17 cellular contexts compared by ENCODE assay signal in the genomic region with DNA sequence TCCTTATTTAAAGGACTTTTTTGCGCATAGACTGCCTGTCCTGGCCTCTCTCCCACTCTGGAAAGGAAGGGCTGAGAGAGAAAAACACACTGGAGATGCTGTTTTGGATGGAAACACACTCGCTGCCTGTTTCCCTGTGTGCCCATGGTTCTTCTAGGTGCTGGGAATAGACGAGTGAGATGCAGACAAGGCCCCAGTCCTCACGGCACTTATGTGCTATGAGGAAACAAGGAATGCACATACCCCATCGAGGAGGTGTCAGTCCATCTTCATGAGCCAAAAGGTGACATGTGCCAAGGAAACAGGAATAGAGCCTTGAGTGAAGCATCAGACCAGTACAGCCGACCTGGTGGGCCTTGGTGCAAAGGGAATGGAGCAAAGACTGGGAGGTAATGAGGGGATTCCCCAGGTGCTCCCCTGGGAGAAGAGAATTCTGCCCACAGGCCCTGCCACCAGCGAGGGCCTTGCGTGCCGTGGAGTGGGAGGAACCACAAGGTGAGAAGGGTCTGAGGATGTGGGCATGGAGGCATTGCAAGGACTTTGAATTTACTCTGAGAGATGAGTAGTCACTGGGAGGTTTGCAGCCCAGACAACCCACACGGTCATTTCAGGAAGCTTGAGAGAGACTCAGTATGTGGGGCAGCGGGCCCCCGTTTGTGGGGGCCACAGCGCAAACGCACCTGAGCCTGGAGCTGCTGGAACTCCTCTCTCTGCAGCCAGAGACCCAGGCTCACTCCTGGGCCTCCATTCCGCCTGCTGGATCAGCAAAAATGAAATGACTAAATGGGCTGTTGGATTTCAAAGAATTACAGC.
A peak's percentile ranks its signal among the peaks of the same experiment; 100 is the strongest.
DNase-seq lines count a peak whose midpoint lies in the region; ATAC-seq and TF ChIP-seq lines count a peak whose summit lies in the region.
"Had no signal": no experiment of that assay in that cellular context is flagged by ENCODE, and none has a peak within 500 bp of the region (broad histone marks: within the 10 kb centered on the region; RNA-seq: fewer than 3 reads in every experiment).

No MANE protein-coding gene starts in this region.

- peaks cover 6% of the 10 kb centered on the region; the same call in 1 of the 2 replicates for H3K27me3 Mint-ChIP-seq in HFFc6 (ENCODE audit: insufficient read depth)

- H3K9me3 ChIP-seq in colonic mucosa (no peaks in the 10 kb centered on the region), mucosa of stomach (ENCODE audit: control insufficient read depth, low read length) (no peaks in the 10 kb centered on the region), thoracic aorta (no peaks in the 10 kb centered on the region)

- H3K27me3 ChIP-seq in colonic mucosa (no peaks in the 10 kb centered on the region), mucosa of stomach (ENCODE audit: control insufficient read depth, insufficient read depth, low read length) (no peaks in the 10 kb centered on the region), thoracic aorta (replicated peaks; ENCODE audit: insufficient read depth) (no peaks in the 10 kb centered on the region)
- H3K27me3 ChIP-seq: cardiac muscle cell had no signal

- H3K9me3 Mint-ChIP-seq in HFFc6: no peaks in the 10 kb centered on the region
- H3K9me3 Mint-ChIP-seq: activated naive CD4-positive, alpha-beta T cell treated with anti-CD3 and anti-CD28 coated beads for 36 hours had no signal

- H3K4me3 Mint-ChIP-seq in HFFc6: peak overlapping the region; percentile 43
- H3K4me3 Mint-ChIP-seq: activated naive CD4-positive, alpha-beta T cell treated with anti-CD3 and anti-CD28 coated beads for 36 hours had no signal

- TF ChIP-seq CTCF in HFFc6 (IDR thresholded peaks at IDR 0.05): no peak
- TF ChIP-seq CTCF in colonic mucosa (IDR thresholded peaks at IDR 0.05): no peak
- TF ChIP-seq CTCF in thoracic aorta (IDR thresholded peaks at IDR 0.05): no peak
- TF ChIP-seq CTCF in omental fat pad (IDR thresholded peaks at IDR 0.05): no peak

- no peaks in the 10 kb centered on the region for H3K4me1 ChIP-seq in colonic mucosa
- peaks cover 10% of the 10 kb centered on the region for H3K4me1 ChIP-seq in mucosa of stomach (ENCODE audit: control insufficient read depth, insufficient read depth, low read length)
- peaks cover 20 to 36% of the 10 kb centered on the region in 2 donors for H3K4me1 ChIP-seq in thoracic aorta (ENCODE audit: control insufficient read depth in 1 of 2, low read depth in 2 of 2)
- H3K4me1 ChIP-seq: parathyroid adenoma had no signal

- intact Hi-C loops in colonic mucosa (cut with DNase I): no loop called here

- H3K27ac Mint-ChIP-seq in HFFc6: peak overlapping the region; percentile 89
- H3K27ac Mint-ChIP-seq: activated naive CD4-positive, alpha-beta T cell treated with anti-CD3 and anti-CD28 coated beads for 36 hours had no signal

- no peaks in the 10 kb centered on the region for H3K36me3 Mint-ChIP-seq in HFFc6 (ENCODE audit: low read depth)

- no peaks in the 10 kb centered on the region for H3K36me3 ChIP-seq in colonic mucosa
- H3K36me3 ChIP-seq in mucosa of stomach (ENCODE audit: control insufficient read depth, insufficient read depth, low read length): no peaks in the 10 kb centered on the region
- no peaks in the 10 kb centered on the region for H3K36me3 ChIP-seq in thoracic aorta
- H3K36me3 ChIP-seq: cardiac muscle cell had no signal

- DNase-seq in HFFc6 (no peak), colonic mucosa (no peak), thoracic aorta (ENCODE audit: low spot score) (no peak), omental fat pad (ENCODE audit: low spot score) (no peak), cerebellar nuclear complex (lab: John Stamatoyannopoulos, UW) (no peak)
- DNase-seq in stimulated activated naive CD4-positive, alpha-beta T cell (lab: John Stamatoyannopoulos, UW): no peak
- DNase-seq: activated CD8-positive, alpha-beta memory T cell treated with anti-CD3 and anti-CD28 coated beads for 24 hours; activated naive CD4-positive, alpha-beta T cell treated with anti-CD3 and anti-CD28 coated beads for 36 hours; DMS79 treated with DMSO at 0.1 percent for 48 hours; hypothalamus; NCI-H2029 treated with DMSO at 0.1 percent for 48 hours; NCI-H82 had no signal

- peaks cover 17% of the 10 kb centered on the region for H3K4me1 Mint-ChIP-seq in HFFc6 (ENCODE audit: low read depth)

- H3K9ac ChIP-seq in colonic mucosa (ENCODE audit: low read depth in 2 of 2, low read length in 2 of 2) (peak overlapping the region in 1 of 2 donors; percentile 47), mucosa of stomach (ENCODE audit: low read length) (peak overlapping the region; percentile 49)
- H3K9ac ChIP-seq: parathyroid adenoma had no signal

- H3K27ac ChIP-seq in colonic mucosa: peak overlapping the region; percentile 59
- peak overlapping the region; percentile 87 to 96 for H3K27ac ChIP-seq in thoracic aorta
- H3K27ac ChIP-seq: C4-2B, cardiac muscle cell, parathyroid adenoma had no signal

- peak; percentile 35 for ATAC-seq in thoracic aorta (ENCODE audit: insufficient number of reproducible peaks, low FRiP score, low read depth)
- ATAC-seq in HG03439 (IDR thresholded peaks at IDR 0.05; ENCODE audit: unreplicated experiment): no peak
- ATAC-seq in omental fat pad (ENCODE audit: low FRiP score): no peak

- H3K4me3 ChIP-seq in colonic mucosa: no peak overlapping the region
- no peak overlapping the region for H3K4me3 ChIP-seq in mucosa of stomach (ENCODE audit: low read length)
- H3K4me3 ChIP-seq in thoracic aorta: peak overlapping the region; percentile 38
- H3K4me3 ChIP-seq: cardiac muscle cell had no signal
